In genomic region chr3:8981700-8982099, GRCh38 we compare ENCODE assay signal across 19 cellular contexts. TPM values are rescaled to one million over a fixed set of nuclear protein-coding genes. Genes with fewer than 3 reads are reported as not detected.
A peak's percentile ranks its signal among the peaks of the same experiment; 100 is the strongest.
DNase-seq lines count a peak whose midpoint lies in the region; ATAC-seq and TF ChIP-seq lines count a peak whose summit lies in the region.
"Had no signal": no experiment of that assay in that cellular context is flagged by ENCODE, and none has a peak within 500 bp of the region (broad histone marks: within the 10 kb centered on the region; RNA-seq: fewer than 3 reads in every experiment).

No MANE protein-coding gene starts in this region.

- H3K36me3 Mint-ChIP-seq in dendritic cell treated with granulocyte-macrophage colony-stimulating factor and Interleukin-4, amounts not matched to agents 40 ng/mL and 50 ng/mL, for 4 days (ENCODE audit: low read depth), result no peaks in the 10 kb centered on the region
- H3K36me3 Mint-ChIP-seq: CD14-positive monocyte had no signal

- no peaks in the 10 kb centered on the region for H3K79me2 ChIP-seq in smooth muscle cell (ENCODE audit: low read depth)

- H3K27me3 ChIP-seq in BLaER1 treated with 17β-estradiol and CSF1 and Interleukin-3, amounts not matched to agents 10 nM and 100 nM, result no peaks in the 10 kb centered on the region
- H3K27me3 ChIP-seq in liver (ENCODE audit: control insufficient read depth in 4 of 4, insufficient read depth in 4 of 4, low read length in 3 of 4), result no peaks in the 10 kb centered on the region
- H3K27me3 ChIP-seq in smooth muscle cell (ENCODE audit: low read depth), result no peaks in the 10 kb centered on the region

- H3K4me2 ChIP-seq in BLaER1 treated with 17β-estradiol and CSF1 and Interleukin-3, amounts not matched to agents 10 nM and 100 nM, result peak overlapping the region in 8 of 11 experiments; percentile 48 to 68 (median 56); a peak in 15 of 22 replicates
- H3K4me2 ChIP-seq in smooth muscle cell, result no peak overlapping the region

- H3K9ac ChIP-seq in BLaER1 treated with 17β-estradiol and CSF1 and Interleukin-3, amounts not matched to agents 10 nM and 100 nM, result peak overlapping the region in 1 of 11 experiments; percentile 27; a peak in 2 of 22 replicates
- H3K9ac ChIP-seq in liver (ENCODE audit: low read depth in 1 of 2, low read length in 2 of 2), result no peak overlapping the region
- no peak overlapping the region for H3K9ac ChIP-seq in smooth muscle cell (ENCODE audit: low read depth)

- H3K4me1 ChIP-seq in BLaER1 treated with 17β-estradiol and CSF1 and Interleukin-3, amounts not matched to agents 10 nM and 100 nM, result peaks cover 14 to 41% (median 33%) of the 10 kb centered on the region in 10 experiments
- H3K4me1 ChIP-seq in liver (ENCODE audit: control insufficient read depth in 4 of 4, insufficient read depth in 4 of 4, low read length in 3 of 4) (peaks cover 0 to 6% (median 2%) of the 10 kb centered on the region in 4 donors), smooth muscle cell (ENCODE audit: low read depth) (peaks cover 3% of the 10 kb centered on the region)

- intact Hi-C loops in dendritic cell treated with granulocyte-macrophage colony-stimulating factor and Interleukin-4, amounts not matched to agents 40 ng/mL and 50 ng/mL, for 4 days (cut with micrococcal nuclease), result no loop called here

- no peaks in the 10 kb centered on the region for H4K20me1 ChIP-seq in BLaER1 treated with 17β-estradiol and CSF1 and Interleukin-3, amounts not matched to agents 10 nM and 100 nM
- no peaks in the 10 kb centered on the region for H4K20me1 ChIP-seq in smooth muscle cell (ENCODE audit: low read depth)

- H3K9me3 ChIP-seq in BLaER1 treated with 17β-estradiol and CSF1 and Interleukin-3, amounts not matched to agents 10 nM and 100 nM (replicated peaks in 1 of 11), result peaks cover 0 to 17% (median 8%) of the 10 kb centered on the region in 11 experiments; a peak in 15 of 22 replicates
- H3K9me3 ChIP-seq in liver (ENCODE audit: control insufficient read depth in 4 of 4, low read length in 3 of 4), result no peaks in the 10 kb centered on the region
- H3K9me3 ChIP-seq in smooth muscle cell (replicated peaks; ENCODE audit: low read depth), result no peaks in the 10 kb centered on the region

- H3K27me3 Mint-ChIP-seq in dendritic cell treated with granulocyte-macrophage colony-stimulating factor and Interleukin-4, amounts not matched to agents 40 ng/mL and 50 ng/mL, for 4 days, result peaks cover 9% of the 10 kb centered on the region

- 0 out of 22 replicates have a peak, but pooled peaks cover 0 to 6% (median 0%) of the 10 kb centered on the region in 11 experiments for H3K36me3 ChIP-seq in BLaER1 treated with 17β-estradiol and CSF1 and Interleukin-3, amounts not matched to agents 10 nM and 100 nM
- no peaks in the 10 kb centered on the region for H3K36me3 ChIP-seq in liver (ENCODE audit: control insufficient read depth in 4 of 4, insufficient read depth in 3 of 4, low read depth in 1 of 4, low read length in 3 of 4)
- H3K36me3 ChIP-seq in smooth muscle cell (ENCODE audit: low read depth), result no peaks in the 10 kb centered on the region

- no peak for TF ChIP-seq RAD21 in liver (IDR thresholded peaks at IDR 0.05)

- H3K4me3 ChIP-seq in BLaER1 treated with 17β-estradiol and CSF1 and Interleukin-3, amounts not matched to agents 10 nM and 100 nM, result no peak overlapping the region
- no peak overlapping the region for H3K4me3 ChIP-seq in liver (ENCODE audit: low read depth in 1 of 3, low read length in 3 of 3)
- H3K4me3 ChIP-seq in smooth muscle cell, result no peak overlapping the region

- no peak overlapping the region for H2AFZ ChIP-seq in smooth muscle cell (ENCODE audit: low read depth)

- peaks cover 6% of the 10 kb centered on the region for H3F3A ChIP-seq in smooth muscle cell (ENCODE audit: low read depth)

- TF ChIP-seq CTCF in liver (IDR thresholded peaks at IDR 0.05; ENCODE audit: low read depth, low read length, missing input control), result no peak
- no peak for TF ChIP-seq CTCF in smooth muscle cell (IDR thresholded peaks at IDR 0.05; ENCODE audit: borderline replicate concordance, insufficient read depth, poor library complexity, severe bottlenecking)

- 44% methylated on average over 9 of the region's 9 CpGs for WGBS in liver
- 94% methylated on average over 9 of the region's 9 CpGs for WGBS in smooth muscle cell (ENCODE audit: low lambda C conversion rate)

- DNase-seq in smooth muscle cell (lab: John Stamatoyannopoulos, UW; ENCODE audit: unreplicated experiment), result no peak
- no peak for DNase-seq in activated CD8-positive, alpha-beta memory T cell treated with anti-CD3 and anti-CD28 coated beads for 24 hours
- DNase-seq in NK-92 (lab: John Stamatoyannopoulos, UW; ENCODE audit: unreplicated experiment), result no peak
- no peak for DNase-seq in activated CD8-positive, alpha-beta memory T cell treated with anti-CD3 and anti-CD28 coated beads, Interleukin-2, amount 50 U/mL, for 4 hours
- DNase-seq: AML-193, COR-L47, DMS 273 treated with DMSO at 0.1 percent for 48 hours, DMS79 treated with DMSO at 0.1 percent for 48 hours, MM.1S, NCI-H1048, NCI-H1417 treated with DMSO at 0.1 percent for 48 hours, NCI-H187, NCI-H446, NCI-H526 had no signal

- H3K4me3 Mint-ChIP-seq in dendritic cell treated with granulocyte-macrophage colony-stimulating factor and Interleukin-4, amounts not matched to agents 40 ng/mL and 50 ng/mL, for 4 days, result no peak overlapping the region
- H3K4me3 Mint-ChIP-seq: CD14-positive monocyte had no signal

- H3K27ac Mint-ChIP-seq in dendritic cell treated with granulocyte-macrophage colony-stimulating factor and Interleukin-4, amounts not matched to agents 40 ng/mL and 50 ng/mL, for 4 days, result peak overlapping the region; percentile 11
- H3K27ac Mint-ChIP-seq: CD14-positive monocyte had no signal

- no peak for ATAC-seq in HG03095 (IDR thresholded peaks at IDR 0.05; ENCODE audit: unreplicated experiment)

- peaks cover 8% of the 10 kb centered on the region for H3K9me3 Mint-ChIP-seq in dendritic cell treated with granulocyte-macrophage colony-stimulating factor and Interleukin-4, amounts not matched to agents 40 ng/mL and 50 ng/mL, for 4 days

- H3K4me1 Mint-ChIP-seq in dendritic cell treated with granulocyte-macrophage colony-stimulating factor and Interleukin-4, amounts not matched to agents 40 ng/mL and 50 ng/mL, for 4 days (ENCODE audit: low read depth), result peaks cover 28% of the 10 kb centered on the region

- peak overlapping the region in 9 of 11 experiments; percentile 24 to 75 (median 65); a peak in 17 of 22 replicates for H3K27ac ChIP-seq in BLaER1 treated with 17β-estradiol and CSF1 and Interleukin-3, amounts not matched to agents 10 nM and 100 nM
- no peak overlapping the region for H3K27ac ChIP-seq in liver (ENCODE audit: low read depth in 1 of 2, low read length in 2 of 2)
- peak overlapping the region; percentile 58 for H3K27ac ChIP-seq in smooth muscle cell (ENCODE audit: low read depth)

TF ChIP-seq in liver, 16 proteins besides CTCF, POLR2A, EP300 and RAD21 (continues in another document):
- peak; percentile 84 to 88 for TF ChIP-seq RXRA (IDR thresholded peaks at IDR 0.05)
- TF ChIP-seq YY1 (IDR thresholded peaks at IDR 0.05), result peak; percentile 42
- TF ChIP-seq REST (IDR thresholded peaks at IDR 0.05), result no peak
- TF ChIP-seq FOXA2 (IDR thresholded peaks at IDR 0.05), result no peak
- peak in 1 of 2 donors; percentile 12 for TF ChIP-seq GABPA (IDR thresholded peaks at IDR 0.05 in 1 of 2, conservative IDR thresholded peaks at IDR 0.05 in 1 of 2)
- peak; percentile 88 for TF ChIP-seq HNF4G (IDR thresholded peaks at IDR 0.05)
- no peak for TF ChIP-seq TAF1 (conservative IDR thresholded peaks at IDR 0.05)
- TF ChIP-seq SP1 (IDR thresholded peaks at IDR 0.05), result peak; percentile 76
- peak; percentile 97 to 98 for TF ChIP-seq HNF4A (conservative IDR thresholded peaks at IDR 0.05)
- peak; percentile 13 for TF ChIP-seq NR2F2 (IDR thresholded peaks at IDR 0.05)
- TF ChIP-seq ATF3 (IDR thresholded peaks at IDR 0.05), result no peak
- peak in 1 of 2 donors; percentile 74 for TF ChIP-seq JUND (IDR thresholded peaks at IDR 0.05)

RNA-seq across cellular contexts. Expression of gene RAD18, which starts 18.4 kb away (rescaled TPM):
- total RNA-seq in liver (1 to 10 TPM; 6.0 to 9.0 TPM), smooth muscle cell (13.4 and 16.0 TPM in 2 replicates)
- polyA plus RNA-seq in liver (1 to 10 TPM; 1.2 to 2.6 TPM), smooth muscle cell (8.9 and 11.3 TPM in 2 replicates)

Comparison
In these comparisons a context has a peak if more than half of its experiments do, and no peak if none do; other contexts are left out.
1. H3K27ac ChIP-seq: peak in BLaER1 treated with 17β-estradiol and CSF1 and Interleukin-3, amounts not matched to agents 10 nM and 100 nM (9 of 11) and smooth muscle cell (single experiment); none in liver (0 of 2).